Comparison of ENCODE assay signal across 34 cellular contexts in the genomic region with DNA sequence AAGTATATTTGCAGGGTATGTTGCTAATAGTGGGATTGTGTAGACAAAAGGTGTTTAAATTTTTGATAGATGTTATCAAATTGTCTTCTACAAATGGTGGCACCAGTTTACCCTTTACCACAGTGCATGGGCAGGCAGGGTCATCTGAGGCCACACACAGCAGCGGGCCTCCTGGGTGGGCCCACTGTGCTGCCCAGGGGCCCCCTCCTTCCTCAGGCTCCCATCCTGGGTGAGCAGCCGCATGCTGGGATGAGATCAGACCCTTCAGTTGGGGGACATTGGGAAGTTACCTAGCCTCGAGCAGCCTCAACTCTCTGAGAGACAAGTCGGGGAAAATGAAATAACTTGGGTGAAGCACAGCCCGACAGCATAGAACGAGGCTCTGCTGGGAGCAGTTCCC. TPM values are rescaled to one million over a fixed set of nuclear protein-coding genes. Genes with fewer than 3 reads are reported as not detected.
"Had no signal": no experiment of that assay in that cellular context is flagged by ENCODE, and none has a peak within 500 bp of the region (broad histone marks: within the 10 kb centered on the region; RNA-seq: fewer than 3 reads in every experiment).

No MANE protein-coding gene starts in this region.

- ATAC-seq: activated T-cell treated with anti-CD3 and anti-CD28 coated beads, Interleukin-2, amount 50 U/mL, for 4 hours; activated T-helper 17 cell treated with anti-CD3 and anti-CD28 coated beads, Interleukin-2, amount 50 U/mL, for 72 hours; gastroesophageal sphincter; T-helper 17 cell; WTC11 had no signal

- H3K27ac ChIP-seq: brain microvascular endothelial cell, epithelial cell of prostate, esophagus squamous epithelium, gastroesophageal sphincter had no signal

- FAIRE-seq: astrocyte, bronchial epithelial cell, colon, endometrium, endothelial cell of umbilical vein had no signal

- H3K36me3 ChIP-seq: brain microvascular endothelial cell, esophagus squamous epithelium, gastroesophageal sphincter had no signal

- H3K9me3 ChIP-seq: esophagus squamous epithelium, gastroesophageal sphincter had no signal

- H3K4me1 ChIP-seq: esophagus squamous epithelium, gastroesophageal sphincter had no signal

- DNase-seq: activated CD4-positive, alpha-beta memory T cell treated with anti-CD3 and anti-CD28 coated beads, Interleukin-2, amount 10 ng/mL, durations not matched to agents 7 days and 5 days; activated CD4-positive, alpha-beta T cell treated with anti-CD3 and anti-CD28 coated beads for 1 hour; activated CD4-positive, alpha-beta T cell treated with anti-CD3 and anti-CD28 coated beads for 4 hours; activated CD4-positive, alpha-beta T cell treated with anti-CD3 and anti-CD28 coated beads, Interleukin-2, amount 10 ng/mL, durations not matched to agents 7 days and 5 days; activated CD4-positive, alpha-beta T cell treated with anti-CD3 and anti-CD28 coated beads, Interleukin-2, amount 50 U/mL, for 4 hours; activated CD8-positive, alpha-beta memory T cell treated with anti-CD3 and anti-CD28 coated beads, Interleukin-2, amount 50 U/mL, for 48 hours; activated effector memory CD4-positive, alpha-beta T cell treated with Interleukin-2 at 50 U/mL for 16 hours; activated gamma-delta T cell treated with Interleukin-2 at 50 U/mL for 16 hours; activated naive CD4-positive, alpha-beta T cell treated with anti-CD3 and anti-CD28 coated beads, Interleukin-2, amount 50 U/mL, for 16 hours; activated naive CD4-positive, alpha-beta T cell treated with Interleukin-2 at 50 U/mL for 16 hours; activated T-cell treated with anti-CD3 and anti-CD28 coated beads for 4 hours; activated T-cell treated with anti-CD3 and anti-CD28 coated beads, Interleukin-2, amount 50 U/mL, for 4 hours; amniotic stem cell; anterior cingulate cortex; brain microvascular endothelial cell; caudate nucleus; cortex of kidney; dermis blood vessel endothelial cell; effector CD4-positive, alpha-beta T cell; esophagus squamous epithelium; foreskin melanocyte; T-helper 1 cell; T-helper 17 cell; T1000 had no signal

- H3K4me3 ChIP-seq: esophagus squamous epithelium, gastroesophageal sphincter had no signal

- H3K27me3 ChIP-seq: gastroesophageal sphincter had no signal

RNA-seq across cellular contexts. Expression of gene MYO7B, which starts 9.7 kb away (rescaled TPM):
- total RNA-seq: bronchial epithelial cell, dermis blood vessel endothelial cell, endothelial cell of umbilical vein, WTC11 had no signal
- polyA plus RNA-seq: fibroblast of lung had no signal
